Comparison of ENCODE assay signal across 16 cellular contexts in genomic region chr2:64250751-64251405, GRCh38.
A peak's percentile ranks its signal among the peaks of the same experiment; 100 is the strongest.
DNase-seq lines count a peak whose midpoint lies in the region; ATAC-seq and TF ChIP-seq lines count a peak whose summit lies in the region.
"Had no signal": no experiment of that assay in that cellular context is flagged by ENCODE, and none has a peak within 500 bp of the region (broad histone marks: within the 10 kb centered on the region; RNA-seq: fewer than 3 reads in every experiment).

No MANE protein-coding gene starts in this region.

- ATAC-seq in WTC11 (peak; percentile 52), esophagus mucosa (no peak)

- H3K56ac ChIP-seq in mesendoderm (ENCODE audit: low read length), result peak overlapping the region; percentile 9

- H3K18ac ChIP-seq in mesendoderm (ENCODE audit: low read length), result no peak overlapping the region

- H3K36me3 Mint-ChIP-seq in WTC11 (peaks cover 40% of the 10 kb centered on the region), endothelial cell (ENCODE audit: low read depth, unreplicated experiment) (no peaks in the 10 kb centered on the region)

- H3K4me1 Mint-ChIP-seq in WTC11 (peaks cover 64% of the 10 kb centered on the region), endothelial cell (ENCODE audit: unreplicated experiment) (peaks cover 22% of the 10 kb centered on the region)
- H3K4me1 Mint-ChIP-seq: CD14-positive monocyte, IgD-negative memory B cell had no signal

- H3K27me3 Mint-ChIP-seq in WTC11 (ENCODE audit: low read depth), result no peaks in the 10 kb centered on the region
- H3K27me3 Mint-ChIP-seq in endothelial cell (ENCODE audit: unreplicated experiment), result peaks cover 2% of the 10 kb centered on the region
- H3K27me3 Mint-ChIP-seq: IgD-negative memory B cell had no signal

- TF ChIP-seq CTCF in WTC11 (IDR thresholded peaks at IDR 0.05), result no peak
- TF ChIP-seq CTCF in endothelial cell (IDR thresholded peaks at IDR 0.05; ENCODE audit: unreplicated experiment), result no peak

- no peak overlapping the region for H3K4me2 ChIP-seq in mesendoderm (ENCODE audit: low read length)

- no peak overlapping the region for H4K8ac ChIP-seq in mesendoderm (ENCODE audit: low read depth, low read length)

- no peak overlapping the region for H3K27ac ChIP-seq in mesendoderm (ENCODE audit: low read depth, low read length)

- peak overlapping the region; percentile 94 for H2AK5ac ChIP-seq in mesendoderm (ENCODE audit: low read length)

- H3K4me1 ChIP-seq in mesendoderm (ENCODE audit: control insufficient read depth, low read depth, low read length), result peaks cover 4% of the 10 kb centered on the region

- H3K23ac ChIP-seq in mesendoderm (ENCODE audit: low read length), result no peak overlapping the region

- no peak overlapping the region for H3K9ac ChIP-seq in mesendoderm (ENCODE audit: low read length)

- peak; percentile 96 for DNase-seq in G401 (ENCODE audit: low spot score)
- DNase-seq in WTC11 (ENCODE audit: low spot score), result peak; percentile 33
- no peak for DNase-seq in endothelial cell (ENCODE audit: low spot score)
- peak; percentile 55 for DNase-seq in mesendoderm
- DNase-seq in NCI-H2196 treated with DMSO at 0.1 percent for 48 hours (lab: John Stamatoyannopoulos, UW; ENCODE audit: unreplicated experiment), result no peak
- no peak for DNase-seq in AG08396 (ENCODE audit: low spot score)
- DNase-seq in activated effector memory CD4-positive, alpha-beta T cell treated with Interleukin-2 at 50 U/mL for 16 hours, result no peak
- DNase-seq: COR-L47, HFFc6, NCI-H1105 treated with DMSO at 0.1 percent for 48 hours, NCI-H187, NCI-H2171, NCI-H446 treated with DMSO at 0.1 percent for 48 hours had no signal

- no peak overlapping the region for H4K5ac ChIP-seq in mesendoderm (ENCODE audit: low read length)

- peaks cover 10% of the 10 kb centered on the region for H3K79me1 ChIP-seq in mesendoderm (ENCODE audit: low read length)

- peak overlapping the region; percentile 25 for H3K4ac ChIP-seq in mesendoderm (ENCODE audit: low read depth, low read length)

- H3K36me3 ChIP-seq in mesendoderm (ENCODE audit: control insufficient read depth, insufficient read depth, low read length), result no peaks in the 10 kb centered on the region

- no peak overlapping the region for H2BK5ac ChIP-seq in mesendoderm (ENCODE audit: low read length)

- CTCF ChIA-PET in WTC11 (lab: Charles Lee), result interaction anchor here (0.6 to 2.4 kb wide), 12 partner anchors 9 to 272 kb away, joined by 3 to 10 read pairs (median 3); no protein-coding TSS in a partner anchor

- H2BK120ac ChIP-seq in mesendoderm (ENCODE audit: low read depth, low read length), result no peak overlapping the region

- H3K9me3 Mint-ChIP-seq in WTC11 (peaks cover 4% of the 10 kb centered on the region), endothelial cell (ENCODE audit: unreplicated experiment) (no peaks in the 10 kb centered on the region)
- H3K9me3 Mint-ChIP-seq: HFFc6 had no signal

- H3K79me2 ChIP-seq in mesendoderm (ENCODE audit: control insufficient read depth, insufficient read depth, low read length), result peaks cover 15% of the 10 kb centered on the region

- H3K27ac Mint-ChIP-seq in WTC11 (peak overlapping the region; percentile 93), endothelial cell (ENCODE audit: unreplicated experiment) (peak overlapping the region; percentile 9)
- H3K27ac Mint-ChIP-seq: HFFc6 had no signal

- no peaks in the 10 kb centered on the region for H3K27me3 ChIP-seq in mesendoderm (ENCODE audit: insufficient read depth, low read length, poor library complexity)

- in situ Hi-C loops in G401 (cut with HindIII; ENCODE audit: low sequenced_read_pairs), result no loop called here

- POLR2A ChIA-PET in WTC11 (lab: Charles Lee), result interaction anchor here (1.0 to 1.4 kb wide), 6 partner anchors 17 to 61 kb away, joined by 3 to 8 read pairs (median 4); no protein-coding TSS in a partner anchor

- no peak overlapping the region for H2BK15ac ChIP-seq in mesendoderm (replicated peaks; ENCODE audit: low read depth)

- H3K4me3 Mint-ChIP-seq in WTC11 (peak overlapping the region; percentile 97), endothelial cell (ENCODE audit: unreplicated experiment) (no peak overlapping the region)
- H3K4me3 Mint-ChIP-seq: CD14-positive monocyte, HFFc6, IgD-negative memory B cell had no signal

- no peak overlapping the region for H3K4me3 ChIP-seq in mesendoderm (ENCODE audit: low read length)

- WGBS in mesendoderm (ENCODE audit: extremely low coverage, insufficient coverage, low lambda C conversion rate), result no CpG with 5 or more reads among the region's 6 CpGs

TF ChIP-seq in WTC11, 78 proteins besides CTCF, POLR2A, EP300 and RAD21 (continues in another document):
- TF ChIP-seq ZNF263 (CRISPR knock-in tag; IDR thresholded peaks at IDR 0.05; ENCODE audit: low read depth) (no peak), STAT6 (CRISPR knock-in tag; conservative IDR thresholded peaks at IDR 0.05; ENCODE audit: low read depth) (no peak), RORB (CRISPR knock-in tag; IDR thresholded peaks at IDR 0.05) (no peak), ZNF121 (CRISPR knock-in tag; IDR thresholded peaks at IDR 0.05) (no peak), NFATC4 (CRISPR knock-in tag; IDR thresholded peaks at IDR 0.05) (no peak), HMGXB4 (CRISPR knock-in tag; IDR thresholded peaks at IDR 0.05) (no peak)
- TF ChIP-seq, protein P1, sequence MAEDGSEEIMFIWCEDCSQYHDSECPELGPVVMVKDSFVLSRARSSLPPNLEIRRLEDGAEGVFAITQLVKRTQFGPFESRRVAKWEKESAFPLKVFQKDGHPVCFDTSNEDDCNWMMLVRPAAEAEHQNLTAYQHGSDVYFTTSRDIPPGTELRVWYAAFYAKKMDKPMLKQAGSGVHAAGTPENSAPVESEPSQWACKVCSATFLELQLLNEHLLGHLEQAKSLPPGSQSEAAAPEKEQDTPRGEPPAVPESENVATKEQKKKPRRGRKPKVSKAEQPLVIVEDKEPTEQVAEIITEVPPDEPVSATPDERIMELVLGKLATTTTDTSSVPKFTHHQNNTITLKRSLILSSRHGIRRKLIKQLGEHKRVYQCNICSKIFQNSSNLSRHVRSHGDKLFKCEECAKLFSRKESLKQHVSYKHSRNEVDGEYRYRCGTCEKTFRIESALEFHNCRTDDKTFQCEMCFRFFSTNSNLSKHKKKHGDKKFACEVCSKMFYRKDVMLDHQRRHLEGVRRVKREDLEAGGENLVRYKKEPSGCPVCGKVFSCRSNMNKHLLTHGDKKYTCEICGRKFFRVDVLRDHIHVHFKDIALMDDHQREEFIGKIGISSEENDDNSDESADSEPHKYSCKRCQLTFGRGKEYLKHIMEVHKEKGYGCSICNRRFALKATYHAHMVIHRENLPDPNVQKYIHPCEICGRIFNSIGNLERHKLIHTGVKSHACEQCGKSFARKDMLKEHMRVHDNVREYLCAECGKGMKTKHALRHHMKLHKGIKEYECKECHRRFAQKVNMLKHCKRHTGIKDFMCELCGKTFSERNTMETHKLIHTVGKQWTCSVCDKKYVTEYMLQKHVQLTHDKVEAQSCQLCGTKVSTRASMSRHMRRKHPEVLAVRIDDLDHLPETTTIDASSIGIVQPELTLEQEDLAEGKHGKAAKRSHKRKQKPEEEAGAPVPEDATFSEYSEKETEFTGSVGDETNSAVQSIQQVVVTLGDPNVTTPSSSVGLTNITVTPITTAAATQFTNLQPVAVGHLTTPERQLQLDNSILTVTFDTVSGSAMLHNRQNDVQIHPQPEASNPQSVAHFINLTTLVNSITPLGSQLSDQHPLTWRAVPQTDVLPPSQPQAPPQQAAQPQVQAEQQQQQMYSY (CRISPR knock-in tag; IDR thresholded peaks at IDR 0.05), result no peak

Comparison
In these comparisons a context has a peak if more than half of its experiments do, and no peak if none do; other contexts are left out.
1. DNase-seq: peak in G401 (single experiment), WTC11 (single experiment) and mesendoderm (single experiment); none in endothelial cell (single experiment), NCI-H2196 treated with DMSO at 0.1 percent for 48 hours (single experiment), AG08396 (single experiment) and activated effector memory CD4-positive, alpha-beta T cell treated with Interleukin-2 at 50 U/mL for 16 hours (single experiment).